ENCODE assay signal across 17 cellular contexts in genomic region chr1:14350197-14350596, GRCh38.
DNase-seq lines count a peak whose midpoint lies in the region; ATAC-seq and TF ChIP-seq lines count a peak whose summit lies in the region.
"Had no signal": no experiment of that assay in that cellular context is flagged by ENCODE, and none has a peak within 500 bp of the region (broad histone marks: within the 10 kb centered on the region; RNA-seq: fewer than 3 reads in every experiment).

No MANE protein-coding gene starts in this region.

- no peaks in the 10 kb centered on the region for H3K4me1 Mint-ChIP-seq in activated CD8-positive, alpha-beta T cell treated with anti-CD3 and anti-CD28 coated beads for 36 hours (ENCODE audit: low read depth)
- H3K4me1 Mint-ChIP-seq in stimulated activated effector memory CD8-positive, alpha-beta T cell treated with anti-CD3 and anti-CD28 coated beads, Interleukin-12 subunit alpha, Interleukin-12 subunit beta, amount 100 ng/mL, for 72 hours = no peaks in the 10 kb centered on the region
- H3K4me1 Mint-ChIP-seq: B cell had no signal

- H2BK120ac ChIP-seq in trophoblast cell (ENCODE audit: insufficient read depth, low read length, poor library complexity) = no peak overlapping the region

- POLR2A ChIA-PET in activated CD8-positive, alpha-beta T cell treated with anti-CD3 and anti-CD28 coated beads for 36 hours (lab: Charles Lee) = no interaction called here

- H3K9me3 ChIP-seq in trophoblast cell (ENCODE audit: insufficient read depth, low read depth, low read length) = peaks cover 2% of the 10 kb centered on the region
- H3K9me3 ChIP-seq: A549 had no signal

- in situ Hi-C loops in GM13976 (cut with MboI; ENCODE audit: low sequenced_read_pairs, unreplicated experiment) = no loop called here

- no peaks in the 10 kb centered on the region for H3K36me3 Mint-ChIP-seq in activated CD8-positive, alpha-beta T cell treated with anti-CD3 and anti-CD28 coated beads for 36 hours (ENCODE audit: low read depth)
- H3K36me3 Mint-ChIP-seq in stimulated activated effector memory CD8-positive, alpha-beta T cell treated with anti-CD3 and anti-CD28 coated beads, Interleukin-12 subunit alpha, Interleukin-12 subunit beta, amount 100 ng/mL, for 72 hours = no peaks in the 10 kb centered on the region

- intact Hi-C loops in activated CD8-positive, alpha-beta T cell treated with anti-CD3 and anti-CD28 coated beads for 36 hours (cut with micrococcal nuclease) = no loop called here

- no peak overlapping the region for H2AFZ ChIP-seq in trophoblast cell (ENCODE audit: insufficient read depth, low read length, poor library complexity)
- H2AFZ ChIP-seq: GM23248 had no signal

- no peaks in the 10 kb centered on the region for H3K9me3 Mint-ChIP-seq in activated CD8-positive, alpha-beta T cell treated with anti-CD3 and anti-CD28 coated beads for 36 hours
- peaks cover 3% of the 10 kb centered on the region for H3K9me3 Mint-ChIP-seq in stimulated activated effector memory CD8-positive, alpha-beta T cell treated with anti-CD3 and anti-CD28 coated beads, Interleukin-12 subunit alpha, Interleukin-12 subunit beta, amount 100 ng/mL, for 72 hours
- H3K9me3 Mint-ChIP-seq: CD4-positive, alpha-beta T cell had no signal

- H3K4me3 ChIP-seq in trophoblast cell (ENCODE audit: low read depth, low read length) = no peak overlapping the region
- H3K4me3 ChIP-seq: A549, GM23248 had no signal

- H2BK12ac ChIP-seq in trophoblast cell (ENCODE audit: low read length) = no peak overlapping the region

- H3K36me3 ChIP-seq in trophoblast cell (ENCODE audit: control insufficient read depth in 1 of 2, insufficient read depth in 2 of 2, low read length in 2 of 2) = no peaks in the 10 kb centered on the region

- H4K91ac ChIP-seq in trophoblast cell (ENCODE audit: low read depth, low read length) = no peak overlapping the region

- peaks cover 3% of the 10 kb centered on the region for H3K27me3 Mint-ChIP-seq in activated CD8-positive, alpha-beta T cell treated with anti-CD3 and anti-CD28 coated beads for 36 hours
- H3K27me3 Mint-ChIP-seq: CD4-positive, alpha-beta T cell had no signal

- no peak overlapping the region for H2BK5ac ChIP-seq in trophoblast cell (ENCODE audit: low read depth, low read length, poor library complexity)

- CTCF ChIA-PET in activated CD8-positive, alpha-beta T cell treated with anti-CD3 and anti-CD28 coated beads for 36 hours (lab: Charles Lee) = no interaction called here

- H4K12ac ChIP-seq in trophoblast cell (ENCODE audit: low read depth, low read length) = no peak overlapping the region

- H3K18ac ChIP-seq in trophoblast cell (ENCODE audit: low read length) = no peak overlapping the region

- no peaks in the 10 kb centered on the region for H3K27me3 ChIP-seq in trophoblast cell (ENCODE audit: insufficient read depth, low read length)

- H3K27ac Mint-ChIP-seq in activated CD8-positive, alpha-beta T cell treated with anti-CD3 and anti-CD28 coated beads for 36 hours = no peak overlapping the region
- H3K27ac Mint-ChIP-seq in stimulated activated effector memory CD8-positive, alpha-beta T cell treated with anti-CD3 and anti-CD28 coated beads, Interleukin-12 subunit alpha, Interleukin-12 subunit beta, amount 100 ng/mL, for 72 hours = no peak overlapping the region
- H3K27ac Mint-ChIP-seq: B cell; CD4-positive, alpha-beta T cell had no signal

- H3K4me2 ChIP-seq in trophoblast cell (ENCODE audit: low read length) = no peak overlapping the region
- H3K4me2 ChIP-seq: A549 had no signal

- no peak overlapping the region for H3K4ac ChIP-seq in trophoblast cell (ENCODE audit: low read depth, low read length)

- peak overlapping the region; percentile 41 for H3K23ac ChIP-seq in trophoblast cell (ENCODE audit: low read length)

- H3K9ac ChIP-seq in trophoblast cell (ENCODE audit: low read length) = no peak overlapping the region
- H3K9ac ChIP-seq: GM23248 had no signal

- H3K79me2 ChIP-seq in trophoblast cell (ENCODE audit: control insufficient read depth, insufficient read depth, low read length, poor library complexity) = no peaks in the 10 kb centered on the region

- WGBS in trophoblast cell (ENCODE audit: extremely low coverage, insufficient coverage, insufficient read length) = no CpG with 5 or more reads among the region's 2 CpGs

- H3K4me3 Mint-ChIP-seq in activated CD8-positive, alpha-beta T cell treated with anti-CD3 and anti-CD28 coated beads for 36 hours = no peak overlapping the region
- H3K4me3 Mint-ChIP-seq in stimulated activated effector memory CD8-positive, alpha-beta T cell treated with anti-CD3 and anti-CD28 coated beads, Interleukin-12 subunit alpha, Interleukin-12 subunit beta, amount 100 ng/mL, for 72 hours = no peak overlapping the region
- H3K4me3 Mint-ChIP-seq: B cell; CD4-positive, alpha-beta T cell had no signal

- no peak overlapping the region for H2AK5ac ChIP-seq in trophoblast cell (ENCODE audit: low read length)

- no peaks in the 10 kb centered on the region for H3K79me1 ChIP-seq in trophoblast cell (ENCODE audit: low read length)

- ATAC-seq in activated CD8-positive, alpha-beta T cell treated with anti-CD3 and anti-CD28 coated beads for 36 hours = no peak
- ATAC-seq in stimulated activated effector memory CD8-positive, alpha-beta T cell treated with anti-CD3 and anti-CD28 coated beads, Interleukin-12 subunit alpha, Interleukin-12 subunit beta, amount 100 ng/mL, for 72 hours = no peak
- ATAC-seq: A549, HCT116 had no signal

- H3K4me1 ChIP-seq in trophoblast cell (ENCODE audit: control insufficient read depth in 1 of 2, insufficient read depth in 2 of 2, low read length in 2 of 2) = peaks cover 0 to 4% of the 10 kb centered on the region in 2 experiments
- H3K4me1 ChIP-seq: A549 had no signal

- no peak overlapping the region for H3K14ac ChIP-seq in trophoblast cell (ENCODE audit: low read length)

- no peak overlapping the region for H4K8ac ChIP-seq in trophoblast cell (ENCODE audit: low read depth, low read length)

- DNase-seq in GM04503 (ENCODE audit: low read depth) = peak; percentile 55
- DNase-seq in fibroblast of peridontal ligament (ENCODE audit: extremely low read depth) = peak; percentile 43
- no peak for DNase-seq in trophoblast cell
- no peak for DNase-seq in ureter (ENCODE audit: low spot score)
- no peak for DNase-seq in GM13976 (ENCODE audit: low spot score)
- no peak for DNase-seq in activated CD8-positive, alpha-beta T cell treated with anti-CD3 and anti-CD28 coated beads for 36 hours
- no peak for DNase-seq in stimulated activated effector memory CD8-positive, alpha-beta T cell treated with anti-CD3 and anti-CD28 coated beads, Interleukin-12 subunit alpha, Interleukin-12 subunit beta, amount 100 ng/mL, for 72 hours (ENCODE audit: low spot score in 2 of 2)
- DNase-seq: C1 segment of cervical spinal cord; CD4-positive, alpha-beta T cell; DND-41; GDM1; GM23248; IMR-90; KBM-7 had no signal

- no peak for TF ChIP-seq CTCF in GM13976 (IDR thresholded peaks at IDR 0.05; ENCODE audit: borderline replicate concordance, control extremely low read depth, extremely low read depth, insufficient read depth, missing control alignments)
- TF ChIP-seq CTCF in activated CD8-positive, alpha-beta T cell treated with anti-CD3 and anti-CD28 coated beads for 36 hours (IDR thresholded peaks at IDR 0.05) = no peak

- no peak overlapping the region for H3K27ac ChIP-seq in trophoblast cell (ENCODE audit: low read depth, low read length)
- H3K27ac ChIP-seq: A549, GM23248 had no signal

Comparison
In these comparisons a context has a peak if more than half of its experiments do, and no peak if none do; other contexts are left out.
1. DNase-seq: peak in GM04503 (single experiment) and fibroblast of peridontal ligament (single experiment); none in trophoblast cell (0 of 2), ureter (single experiment), GM13976 (single experiment), activated CD8-positive, alpha-beta T cell treated with anti-CD3 and anti-CD28 coated beads for 36 hours (single experiment) and stimulated activated effector memory CD8-positive, alpha-beta T cell treated with anti-CD3 and anti-CD28 coated beads, Interleukin-12 subunit alpha, Interleukin-12 subunit beta, amount 100 ng/mL, for 72 hours (0 of 2).